In the genomic region with DNA sequence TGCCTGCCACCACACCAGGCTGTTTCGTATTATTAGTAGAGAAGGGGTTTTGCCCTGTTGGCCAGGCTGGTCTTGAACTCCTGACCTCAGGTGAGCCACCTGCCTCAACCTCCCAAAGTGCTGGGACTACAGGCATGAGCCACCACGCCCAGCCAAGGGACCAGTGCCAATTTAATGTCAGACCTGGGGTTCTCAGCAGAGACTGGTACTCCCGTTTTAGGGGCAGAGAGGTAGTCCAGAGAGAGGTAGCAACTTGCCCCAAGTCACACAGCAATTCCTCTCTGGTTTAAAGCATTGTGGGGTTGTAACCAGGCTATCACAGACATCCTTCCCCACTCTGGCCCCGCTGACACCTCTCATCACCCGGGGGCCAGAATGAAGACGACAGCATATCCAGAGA, we compare ENCODE assay signal across 22 cellular contexts.
"Had no signal": no experiment of that assay in that cellular context is flagged by ENCODE, and none has a peak within 500 bp of the region (broad histone marks: within the 10 kb centered on the region; RNA-seq: fewer than 3 reads in every experiment).

No MANE protein-coding gene starts in this region.

- H3K36me3 Mint-ChIP-seq: activated CD4-positive, alpha-beta memory T cell treated with anti-CD3 and anti-CD28 coated beads for 36 hours; activated naive CD4-positive, alpha-beta T cell treated with anti-CD3 and anti-CD28 coated beads, Interleukin-2, amount 50 U/mL, for 72 hours had no signal

- H3K4me1 Mint-ChIP-seq: nephron progenitor cell had no signal

- H3K9me3 ChIP-seq: gastrocnemius medialis, left lung, uterus had no signal

- H3K9me3 Mint-ChIP-seq: activated B cell treated with CpG ODN at 0.5 μM for 24 hours; activated CD4-positive, alpha-beta memory T cell treated with anti-CD3 and anti-CD28 coated beads for 36 hours; activated naive CD4-positive, alpha-beta T cell treated with anti-CD3 and anti-CD28 coated beads, Interleukin-2, amount 50 U/mL, for 72 hours; activated T-cell treated with anti-CD3 and anti-CD28 coated beads, Interleukin-2, amount 50 U/mL, for 24 hours; T-helper 2 cell treated with Interferon-gamma antibody and Interleukin-4, amounts not matched to agents 5 μg/mL and 100 μg/mL, for 36 hours had no signal

- H3K27ac Mint-ChIP-seq: activated B cell treated with CpG ODN at 0.5 μM for 24 hours; activated CD4-positive, alpha-beta memory T cell treated with anti-CD3 and anti-CD28 coated beads for 36 hours; activated naive CD4-positive, alpha-beta T cell treated with anti-CD3 and anti-CD28 coated beads, Interleukin-2, amount 50 U/mL, for 72 hours; activated T-cell treated with anti-CD3 and anti-CD28 coated beads, Interleukin-2, amount 50 U/mL, for 24 hours; nephron progenitor cell; T-helper 2 cell treated with Interferon-gamma antibody and Interleukin-4, amounts not matched to agents 5 μg/mL and 100 μg/mL, for 36 hours had no signal

- H3K27me3 ChIP-seq: brain microvascular endothelial cell, gastrocnemius medialis, tibial nerve, uterus had no signal

- DNase-seq: activated B cell treated with CpG ODN at 0.5 μM for 24 hours; activated CD4-positive, alpha-beta memory T cell treated with anti-CD3 and anti-CD28 coated beads for 36 hours; activated CD4-positive, alpha-beta T cell treated with anti-CD3 and anti-CD28 coated beads for 4 hours; activated effector memory CD4-positive, alpha-beta T cell treated with anti-CD3 and anti-CD28 coated beads, Interleukin-2, amount 50 U/mL, for 16 hours; activated T-cell treated with anti-CD3 and anti-CD28 coated beads, Interleukin-2, amount 50 U/mL, for 24 hours; brain microvascular endothelial cell; cortex of kidney; effector CD4-positive, alpha-beta T cell; gastrocnemius medialis; heart left ventricle; left lung; midbrain; nephron progenitor cell; nucleus accumbens; spleen; stimulated activated CD4-positive, alpha-beta T cell treated with anti-CD3 and anti-CD28 coated beads, Interleukin-4, amount 100 ng/mL, for 4 hours; stimulated activated naive CD4-positive, alpha-beta T cell had no signal

- H3K4me3 ChIP-seq: gastrocnemius medialis had no signal

- H3K36me3 ChIP-seq: gastrocnemius medialis, left lung, uterus had no signal

- H3K4me1 ChIP-seq: gastrocnemius medialis, uterus had no signal

- FAIRE-seq: TTC549 had no signal

- ATAC-seq: gastrocnemius medialis had no signal

- H3K27ac ChIP-seq: brain microvascular endothelial cell, gastrocnemius medialis, heart left ventricle, left lung, spleen, uterus had no signal

- H3K4me3 Mint-ChIP-seq: activated CD4-positive, alpha-beta memory T cell treated with anti-CD3 and anti-CD28 coated beads for 36 hours; nephron progenitor cell; T-helper 2 cell treated with Interferon-gamma antibody and Interleukin-4, amounts not matched to agents 5 μg/mL and 100 μg/mL, for 36 hours had no signal
